Comparison of ENCODE assay signal across 25 cellular contexts in genomic region chr7:147911224-147911623, GRCh38.
DNase-seq lines count a peak whose midpoint lies in the region; ATAC-seq and TF ChIP-seq lines count a peak whose summit lies in the region.
"Had no signal": no experiment of that assay in that cellular context is flagged by ENCODE, and none has a peak within 500 bp of the region (broad histone marks: within the 10 kb centered on the region; RNA-seq: fewer than 3 reads in every experiment).

No MANE protein-coding gene starts in this region.

- peak; percentile 31 for DNase-seq in CD1c-positive myeloid dendritic cell (ENCODE audit: extremely low spot score)
- peak; percentile 36 for DNase-seq in NB4 (ENCODE audit: low read depth)
- no peak for DNase-seq in WTC11 (ENCODE audit: low spot score)
- no peak for DNase-seq in NCI-H1105 treated with DMSO at 0.1 percent for 48 hours (lab: John Stamatoyannopoulos, UW)
- DNase-seq in mucosa of gallbladder (ENCODE audit: low spot score) = no peak
- DNase-seq in progenitor cell of endocrine pancreas (ENCODE audit: low spot score, unreplicated experiment) = no peak
- no peak for DNase-seq in MCF 10A (ENCODE audit: unreplicated experiment)
- DNase-seq: activated CD4-positive, alpha-beta T cell treated with anti-CD3 and anti-CD28 coated beads for 4 hours; activated naive CD4-positive, alpha-beta T cell treated with anti-CD3 and anti-CD28 coated beads, Interleukin-2, amount 50 U/mL, for 16 hours; activated T-cell treated with anti-CD3 and anti-CD28 coated beads, Interleukin-2, amount 50 U/mL, for 72 hours; cerebellar nuclear complex; EL; gastrocnemius medialis; GOT3; NCI-H1436; NCI-H524 treated with DMSO at 0.1 percent for 48 hours; nucleus accumbens; Right ventricle myocardium superior; stimulated activated CD4-positive, alpha-beta T cell treated with anti-CD3 and anti-CD28 coated beads, Interleukin-12 subunit alpha, Interleukin-12 subunit beta, amount 100 ng/mL, for 4 hours; stimulated activated naive CD8-positive, alpha-beta T cell treated with anti-CD3 and anti-CD28 coated beads, Interleukin-15, amount 100 ng/mL, for 72 hours; T-cell; upper lobe of left lung had no signal

- TF ChIP-seq POLR2A in NB4 (IDR thresholded peaks at IDR 0.05; ENCODE audit: extremely low read depth, insufficient read length) = no peak

- H3K4me1 Mint-ChIP-seq in WTC11 = peaks cover 34% of the 10 kb centered on the region
- H3K4me1 Mint-ChIP-seq in nephron = peaks cover 49% of the 10 kb centered on the region
- no peaks in the 10 kb centered on the region for H3K4me1 Mint-ChIP-seq in progenitor cell of endocrine pancreas (ENCODE audit: low read depth)
- H3K4me1 Mint-ChIP-seq in MCF 10A (ENCODE audit: insufficient read depth, unreplicated experiment) = no peaks in the 10 kb centered on the region
- H3K4me1 Mint-ChIP-seq: stimulated activated naive CD8-positive, alpha-beta T cell treated with anti-CD3 and anti-CD28 coated beads, Interleukin-15, amount 100 ng/mL, for 72 hours; T-cell had no signal

- no peaks in the 10 kb centered on the region for H3K36me3 Mint-ChIP-seq in WTC11
- no peaks in the 10 kb centered on the region for H3K36me3 Mint-ChIP-seq in nephron (ENCODE audit: low read depth)
- no peaks in the 10 kb centered on the region for H3K36me3 Mint-ChIP-seq in progenitor cell of endocrine pancreas (ENCODE audit: insufficient read depth)
- H3K36me3 Mint-ChIP-seq in MCF 10A (ENCODE audit: insufficient read depth, unreplicated experiment) = no peaks in the 10 kb centered on the region
- H3K36me3 Mint-ChIP-seq: T-cell had no signal

- H3K4me3 Mint-ChIP-seq in WTC11 (no peak overlapping the region), nephron (no peak overlapping the region), progenitor cell of endocrine pancreas (ENCODE audit: low read depth) (no peak overlapping the region), MCF 10A (ENCODE audit: unreplicated experiment) (no peak overlapping the region)
- H3K4me3 Mint-ChIP-seq: activated T-cell treated with anti-CD3 and anti-CD28 coated beads, Interleukin-2, amount 50 U/mL, for 72 hours; stimulated activated naive CD8-positive, alpha-beta T cell treated with anti-CD3 and anti-CD28 coated beads, Interleukin-15, amount 100 ng/mL, for 72 hours; T-cell had no signal

- no peak for TF ChIP-seq CTCF in NB4 (IDR thresholded peaks at IDR 0.05; ENCODE audit: low read depth, low read length)
- no peak for TF ChIP-seq CTCF in WTC11 (IDR thresholded peaks at IDR 0.05)
- no peak for TF ChIP-seq CTCF in nephron (IDR thresholded peaks at IDR 0.05; ENCODE audit: unreplicated experiment in 3 of 3)
- no peak for TF ChIP-seq CTCF in progenitor cell of endocrine pancreas (IDR thresholded peaks at IDR 0.05; ENCODE audit: unreplicated experiment)
- no peak for TF ChIP-seq CTCF in MCF 10A (IDR thresholded peaks at IDR 0.05; ENCODE audit: unreplicated experiment)

- CTCF ChIA-PET in WTC11 (lab: Charles Lee) = no interaction called here
- CTCF ChIA-PET in MCF 10A (lab: Yijun Ruan, JAX) = no interaction called here

- intact Hi-C loops in MCF 10A (cut with micrococcal nuclease) = no loop called here

- ATAC-seq in WTC11 = no peak
- ATAC-seq: activated T-cell treated with anti-CD3 and anti-CD28 coated beads, Interleukin-2, amount 50 U/mL, for 72 hours; HepG2; stimulated activated naive CD8-positive, alpha-beta T cell treated with anti-CD3 and anti-CD28 coated beads, Interleukin-15, amount 100 ng/mL, for 72 hours; T-cell had no signal

- no peaks in the 10 kb centered on the region for H3K27me3 Mint-ChIP-seq in WTC11 (ENCODE audit: low read depth)
- H3K27me3 Mint-ChIP-seq in nephron (ENCODE audit: low read depth) = no peaks in the 10 kb centered on the region
- H3K27me3 Mint-ChIP-seq in progenitor cell of endocrine pancreas = no peaks in the 10 kb centered on the region
- H3K27me3 Mint-ChIP-seq in MCF 10A (ENCODE audit: insufficient read depth, unreplicated experiment) = peaks cover 6% of the 10 kb centered on the region
- H3K27me3 Mint-ChIP-seq: stimulated activated naive CD8-positive, alpha-beta T cell treated with anti-CD3 and anti-CD28 coated beads, Interleukin-15, amount 100 ng/mL, for 72 hours; T-cell had no signal

- H3K27ac Mint-ChIP-seq in WTC11 = 0 out of 2 replicates have a peak overlapping the region, but pooled peaks have one; percentile 47
- peak overlapping the region; percentile 67 to 86 (median 67) for H3K27ac Mint-ChIP-seq in nephron
- H3K27ac Mint-ChIP-seq in progenitor cell of endocrine pancreas = no peak overlapping the region
- H3K27ac Mint-ChIP-seq in MCF 10A (ENCODE audit: low read depth, unreplicated experiment) = no peak overlapping the region
- H3K27ac Mint-ChIP-seq: activated T-cell treated with anti-CD3 and anti-CD28 coated beads, Interleukin-2, amount 50 U/mL, for 72 hours; stimulated activated naive CD8-positive, alpha-beta T cell treated with anti-CD3 and anti-CD28 coated beads, Interleukin-15, amount 100 ng/mL, for 72 hours; T-cell had no signal

- no TSS peak for BruUV-seq in MCF 10A (replicated peaks; lab: Mats Ljungman, UMichigan)

- H3K9me3 Mint-ChIP-seq in WTC11 = no peaks in the 10 kb centered on the region
- H3K9me3 Mint-ChIP-seq in nephron = no peaks in the 10 kb centered on the region
- no peaks in the 10 kb centered on the region for H3K9me3 Mint-ChIP-seq in progenitor cell of endocrine pancreas (ENCODE audit: low read depth)
- H3K9me3 Mint-ChIP-seq in MCF 10A (ENCODE audit: unreplicated experiment) = no peaks in the 10 kb centered on the region
- H3K9me3 Mint-ChIP-seq: activated T-cell treated with anti-CD3 and anti-CD28 coated beads, Interleukin-2, amount 50 U/mL, for 72 hours; stimulated activated naive CD8-positive, alpha-beta T cell treated with anti-CD3 and anti-CD28 coated beads, Interleukin-15, amount 100 ng/mL, for 72 hours; T-cell had no signal

- POLR2A ChIA-PET in WTC11 (lab: Charles Lee) = no interaction called here
- POLR2A ChIA-PET in MCF 10A (lab: Yijun Ruan, JAX) = no interaction called here

- H3K4me3 ChIP-seq in NB4 (ENCODE audit: low read depth, low read length) = no peak overlapping the region
- H3K4me3 ChIP-seq: gastrocnemius medialis, lung, upper lobe of left lung had no signal

TF ChIP-seq in WTC11, 78 proteins besides CTCF, POLR2A, EP300 and RAD21 (continues in another document):
- no peak for TF ChIP-seq ZNF219 (CRISPR knock-in tag; IDR thresholded peaks at IDR 0.05; ENCODE audit: borderline replicate concordance)
- TF ChIP-seq, protein P1, sequence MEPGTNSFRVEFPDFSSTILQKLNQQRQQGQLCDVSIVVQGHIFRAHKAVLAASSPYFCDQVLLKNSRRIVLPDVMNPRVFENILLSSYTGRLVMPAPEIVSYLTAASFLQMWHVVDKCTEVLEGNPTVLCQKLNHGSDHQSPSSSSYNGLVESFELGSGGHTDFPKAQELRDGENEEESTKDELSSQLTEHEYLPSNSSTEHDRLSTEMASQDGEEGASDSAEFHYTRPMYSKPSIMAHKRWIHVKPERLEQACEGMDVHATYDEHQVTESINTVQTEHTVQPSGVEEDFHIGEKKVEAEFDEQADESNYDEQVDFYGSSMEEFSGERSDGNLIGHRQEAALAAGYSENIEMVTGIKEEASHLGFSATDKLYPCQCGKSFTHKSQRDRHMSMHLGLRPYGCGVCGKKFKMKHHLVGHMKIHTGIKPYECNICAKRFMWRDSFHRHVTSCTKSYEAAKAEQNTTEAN (CRISPR knock-in tag; IDR thresholded peaks at IDR 0.05) = no peak
- TF ChIP-seq, protein P2, sequence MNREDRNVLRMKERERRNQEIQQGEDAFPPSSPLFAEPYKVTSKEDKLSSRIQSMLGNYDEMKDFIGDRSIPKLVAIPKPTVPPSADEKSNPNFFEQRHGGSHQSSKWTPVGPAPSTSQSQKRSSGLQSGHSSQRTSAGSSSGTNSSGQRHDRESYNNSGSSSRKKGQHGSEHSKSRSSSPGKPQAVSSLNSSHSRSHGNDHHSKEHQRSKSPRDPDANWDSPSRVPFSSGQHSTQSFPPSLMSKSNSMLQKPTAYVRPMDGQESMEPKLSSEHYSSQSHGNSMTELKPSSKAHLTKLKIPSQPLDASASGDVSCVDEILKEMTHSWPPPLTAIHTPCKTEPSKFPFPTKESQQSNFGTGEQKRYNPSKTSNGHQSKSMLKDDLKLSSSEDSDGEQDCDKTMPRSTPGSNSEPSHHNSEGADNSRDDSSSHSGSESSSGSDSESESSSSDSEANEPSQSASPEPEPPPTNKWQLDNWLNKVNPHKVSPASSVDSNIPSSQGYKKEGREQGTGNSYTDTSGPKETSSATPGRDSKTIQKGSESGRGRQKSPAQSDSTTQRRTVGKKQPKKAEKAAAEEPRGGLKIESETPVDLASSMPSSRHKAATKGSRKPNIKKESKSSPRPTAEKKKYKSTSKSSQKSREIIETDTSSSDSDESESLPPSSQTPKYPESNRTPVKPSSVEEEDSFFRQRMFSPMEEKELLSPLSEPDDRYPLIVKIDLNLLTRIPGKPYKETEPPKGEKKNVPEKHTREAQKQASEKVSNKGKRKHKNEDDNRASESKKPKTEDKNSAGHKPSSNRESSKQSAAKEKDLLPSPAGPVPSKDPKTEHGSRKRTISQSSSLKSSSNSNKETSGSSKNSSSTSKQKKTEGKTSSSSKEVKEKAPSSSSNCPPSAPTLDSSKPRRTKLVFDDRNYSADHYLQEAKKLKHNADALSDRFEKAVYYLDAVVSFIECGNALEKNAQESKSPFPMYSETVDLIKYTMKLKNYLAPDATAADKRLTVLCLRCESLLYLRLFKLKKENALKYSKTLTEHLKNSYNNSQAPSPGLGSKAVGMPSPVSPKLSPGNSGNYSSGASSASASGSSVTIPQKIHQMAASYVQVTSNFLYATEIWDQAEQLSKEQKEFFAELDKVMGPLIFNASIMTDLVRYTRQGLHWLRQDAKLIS (CRISPR knock-in tag; IDR thresholded peaks at IDR 0.05; ENCODE audit: borderline replicate concordance) = no peak
- TF ChIP-seq, protein P3, sequence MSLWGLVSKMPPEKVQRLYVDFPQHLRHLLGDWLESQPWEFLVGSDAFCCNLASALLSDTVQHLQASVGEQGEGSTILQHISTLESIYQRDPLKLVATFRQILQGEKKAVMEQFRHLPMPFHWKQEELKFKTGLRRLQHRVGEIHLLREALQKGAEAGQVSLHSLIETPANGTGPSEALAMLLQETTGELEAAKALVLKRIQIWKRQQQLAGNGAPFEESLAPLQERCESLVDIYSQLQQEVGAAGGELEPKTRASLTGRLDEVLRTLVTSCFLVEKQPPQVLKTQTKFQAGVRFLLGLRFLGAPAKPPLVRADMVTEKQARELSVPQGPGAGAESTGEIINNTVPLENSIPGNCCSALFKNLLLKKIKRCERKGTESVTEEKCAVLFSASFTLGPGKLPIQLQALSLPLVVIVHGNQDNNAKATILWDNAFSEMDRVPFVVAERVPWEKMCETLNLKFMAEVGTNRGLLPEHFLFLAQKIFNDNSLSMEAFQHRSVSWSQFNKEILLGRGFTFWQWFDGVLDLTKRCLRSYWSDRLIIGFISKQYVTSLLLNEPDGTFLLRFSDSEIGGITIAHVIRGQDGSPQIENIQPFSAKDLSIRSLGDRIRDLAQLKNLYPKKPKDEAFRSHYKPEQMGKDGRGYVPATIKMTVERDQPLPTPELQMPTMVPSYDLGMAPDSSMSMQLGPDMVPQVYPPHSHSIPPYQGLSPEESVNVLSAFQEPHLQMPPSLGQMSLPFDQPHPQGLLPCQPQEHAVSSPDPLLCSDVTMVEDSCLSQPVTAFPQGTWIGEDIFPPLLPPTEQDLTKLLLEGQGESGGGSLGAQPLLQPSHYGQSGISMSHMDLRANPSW (CRISPR knock-in tag; conservative IDR thresholded peaks at IDR 0.05; ENCODE audit: low read depth) = no peak
- TF ChIP-seq HMGA2 (CRISPR knock-in tag; IDR thresholded peaks at IDR 0.05) = no peak

Comparison
In these comparisons a context has a peak if more than half of its experiments do, and no peak if none do; other contexts are left out.
1. DNase-seq: peak in CD1c-positive myeloid dendritic cell (single experiment) and NB4 (single experiment); none in WTC11 (single experiment), NCI-H1105 treated with DMSO at 0.1 percent for 48 hours (single experiment), mucosa of gallbladder (single experiment), progenitor cell of endocrine pancreas (single experiment) and MCF 10A (single experiment).
2. H3K27ac Mint-ChIP-seq: peak in WTC11 (single experiment) and nephron (3 of 3); none in progenitor cell of endocrine pancreas (single experiment) and MCF 10A (single experiment).